ENCODE assay signal across 25 cellular contexts in the genomic region with DNA sequence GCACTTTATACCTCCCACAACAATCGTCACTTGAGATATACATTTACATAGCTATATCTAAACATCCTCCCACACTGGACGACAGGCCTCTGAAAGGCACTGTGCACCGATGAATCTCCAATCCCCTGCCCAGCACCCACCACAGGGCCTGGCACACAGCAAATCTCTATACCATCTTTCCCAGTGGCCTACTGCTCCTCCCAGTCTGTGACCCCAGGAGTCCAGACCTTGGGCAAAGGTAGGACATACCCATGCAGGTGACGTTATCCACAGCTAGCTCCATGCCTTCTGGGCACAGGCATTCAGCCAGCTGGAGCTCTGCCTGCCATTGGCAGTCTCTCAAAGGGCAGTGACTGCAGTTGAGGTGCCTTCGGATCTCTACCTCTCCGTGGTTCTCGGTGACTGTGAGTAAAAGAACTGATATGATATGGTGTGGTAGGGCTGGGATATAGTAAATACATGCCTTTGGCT. TPM values are rescaled to one million over a fixed set of nuclear protein-coding genes. Genes with fewer than 3 reads are reported as not detected.
DNase-seq lines count a peak whose midpoint lies in the region; ATAC-seq and TF ChIP-seq lines count a peak whose summit lies in the region.
"Had no signal": no experiment of that assay in that cellular context is flagged by ENCODE, and none has a peak within 500 bp of the region (broad histone marks: within the 10 kb centered on the region; RNA-seq: fewer than 3 reads in every experiment).

No MANE protein-coding gene starts in this region.

- no peaks in the 10 kb centered on the region; a peak in 1 of 4 replicates for H3K36me3 ChIP-seq in HCT116 (ENCODE audit: control insufficient read depth in 1 of 2, insufficient read depth in 2 of 2, low read length in 2 of 2)
- no peaks in the 10 kb centered on the region for H3K36me3 ChIP-seq in right lobe of liver
- H3K36me3 ChIP-seq: thoracic aorta had no signal

- H3K9ac ChIP-seq in HCT116 (ENCODE audit: low read length), result no peak overlapping the region
- H3K9ac ChIP-seq: SK-N-SH had no signal

- TF ChIP-seq POLR2A in HCT116 (IDR thresholded peaks at IDR 0.05; ENCODE audit: borderline replicate concordance, extremely low read depth, insufficient read depth, insufficient read length) (no peak), right lobe of liver (IDR thresholded peaks at IDR 0.05) (no peak), lower leg skin (IDR thresholded peaks at IDR 0.05) (no peak)

- no peaks in the 10 kb centered on the region for H3K9me2 ChIP-seq in HCT116 (ENCODE audit: insufficient read depth)
- H3K9me2 ChIP-seq: SK-N-SH had no signal

- H3K4me1 ChIP-seq in HCT116 (ENCODE audit: control insufficient read depth in 1 of 2, insufficient read depth in 2 of 2, low read length in 2 of 2) (peaks cover 17 to 25% of the 10 kb centered on the region in 2 experiments), right lobe of liver (peaks cover 0 to 17% (median 0%) of the 10 kb centered on the region in 4 donors)

- H3K9me3 ChIP-seq in HCT116 (ENCODE audit: control insufficient read depth in 1 of 2, insufficient read depth in 1 of 2, low read depth in 1 of 2, low read length in 2 of 2) (no peaks in the 10 kb centered on the region), right lobe of liver (no peaks in the 10 kb centered on the region)
- H3K9me3 ChIP-seq: SK-N-SH, thoracic aorta had no signal

- no peaks in the 10 kb centered on the region for H3K79me2 ChIP-seq in HCT116 (ENCODE audit: insufficient read depth, low read length)

- RAD21 ChIA-PET in HCT116 (lab: Charles Lee; ENCODE audit: low non-redundant PET in 1 of 2, low total read pairs in 2 of 2, uncharacterized antibody in 2 of 2, unreplicated experiment in 2 of 2), result interaction anchor here (0.6 to 1.8 kb wide), 4 partner anchors 24 to 326 kb away, joined by 3 to 4 read pairs (median 4); no protein-coding TSS in a partner anchor

- POLR2A ChIA-PET in HCT116 (lab: Charles Lee), result no interaction called here

- no TSS peak for BruUV-seq in HCT116 (replicated peaks; lab: Mats Ljungman, UMichigan)

- H2AFZ ChIP-seq in HCT116 (ENCODE audit: low read depth, low read length, poor library complexity, severe bottlenecking), result no peak overlapping the region

- H3K4me2 ChIP-seq in HCT116 (ENCODE audit: low read length), result peak overlapping the region; percentile 45
- H3K4me2 ChIP-seq: SK-N-SH had no signal

- intact Hi-C loops in HCT116 (cut with micrococcal nuclease), result loop anchor here (1.0 kb wide), 1 partner anchor 43 kb away; no protein-coding TSS in a partner anchor
- intact Hi-C loops in right lobe of liver (cut with DNase I), result no loop called here
- intact Hi-C loops in lower leg skin (cut with DNase I; ENCODE audit: low total_unique reads), result no loop called here

- no peak overlapping the region for H3K4me3 ChIP-seq in HCT116 (replicated peaks in 1 of 2; ENCODE audit: low read depth in 1 of 2, low read length in 2 of 2)
- no peak overlapping the region for H3K4me3 ChIP-seq in right lobe of liver
- H3K4me3 ChIP-seq in lower leg skin (ENCODE audit: low read depth, poor library complexity, severe bottlenecking), result no peak overlapping the region
- H3K4me3 ChIP-seq: coronary artery, thoracic aorta had no signal

- H3K27me3 ChIP-seq in HCT116 (ENCODE audit: insufficient read depth, low read length), result no peaks in the 10 kb centered on the region
- H3K27me3 ChIP-seq in right lobe of liver, result peaks cover 0 to 10% of the 10 kb centered on the region in 2 donors

- no peak for DNase-seq in HCT116 (ENCODE audit: low read depth, low spot score)
- DNase-seq in NCI-H2196 treated with DMSO at 0.1 percent for 48 hours (lab: John Stamatoyannopoulos, UW; ENCODE audit: unreplicated experiment), result peak; percentile 15
- peak; percentile 87 for DNase-seq in cerebellum (ENCODE audit: low spot score)
- DNase-seq in right lobe of liver, result peak; percentile 83 to 92 (median 90)
- DNase-seq in lower leg skin (ENCODE audit: low spot score in 2 of 2), result no peak
- no peak for DNase-seq in GM19238 (ENCODE audit: insufficient read length, low spot score)
- no peak for DNase-seq in stimulated activated naive CD4-positive, alpha-beta T cell (lab: John Stamatoyannopoulos, UW)
- DNase-seq: activated CD4-positive, CD25-positive, alpha-beta regulatory T cell; activated CD8-positive, alpha-beta T cell treated with anti-CD3 and anti-CD28 coated beads, Interleukin-2, amount 10 ng/mL, durations not matched to agents 7 days and 5 days; activated naive CD4-positive, alpha-beta T cell treated with anti-CD3 and anti-CD28 coated beads, Interleukin-2, amount 50 U/mL, for 16 hours; activated T-cell treated with anti-CD3 and anti-CD28 coated beads, Interleukin-2, amount 50 U/mL, for 48 hours; CD4-positive, CD25-positive, alpha-beta regulatory T cell; DMS79; foreskin fibroblast; Karpas-422; NCI-H1417; NCI-H748 treated with DMSO at 0.1 percent for 48 hours; right cardiac atrium; SK-N-SH; stimulated activated CD4-positive, alpha-beta T cell treated with anti-CD3 and anti-CD28 coated beads, Interleukin-15, amount 100 ng/mL, for 24 hours; T-helper 9 cell had no signal

- no peak overlapping the region for H3K27ac ChIP-seq in HCT116 (ENCODE audit: low read depth, low read length)
- H3K27ac ChIP-seq in right lobe of liver, result no peak overlapping the region
- H3K27ac ChIP-seq: coronary artery, thoracic aorta had no signal

- H4K20me1 ChIP-seq in HCT116 (ENCODE audit: insufficient read depth), result no peaks in the 10 kb centered on the region

- WGBS in right lobe of liver (ENCODE audit: insufficient coverage, low coverage, low lambda C conversion rate, missing lambda C conversion rate), result 28% methylated on average over 5 of the region's 7 CpGs
- WGBS in lower leg skin, 2 donors, result 53 to 68% methylated on average over 7 of the region's 7 CpGs

- TF ChIP-seq RAD21 in HCT116 (IDR thresholded peaks at IDR 0.05; ENCODE audit: low read depth), result no peak

- CTCF ChIA-PET in HCT116 (lab: Charles Lee), result interaction anchor here (1.2 to 2.3 kb wide), 2 partner anchors 42 to 50 kb away, joined by 5 to 28 read pairs; no protein-coding TSS in a partner anchor

- TF ChIP-seq CTCF in HCT116 (IDR thresholded peaks at IDR 0.05 in 2 of 3, conservative IDR thresholded peaks at IDR 0.05 in 1 of 3; ENCODE audit: borderline replicate concordance in 1 of 3, insufficient read depth in 1 of 3, low read depth in 2 of 3, low read length in 2 of 3) (no peak), right lobe of liver (IDR thresholded peaks at IDR 0.05) (no peak), lower leg skin (IDR thresholded peaks at IDR 0.05) (no peak)

- peak; percentile 49; the same call in 1 of the 2 replicates for ATAC-seq in HCT116
- peak; percentile 85 to 95 (median 89) for ATAC-seq in right lobe of liver
- ATAC-seq in HG02642 (IDR thresholded peaks at IDR 0.05; ENCODE audit: poor library complexity, unreplicated experiment), result no peak
- ATAC-seq: activated CD8-positive, alpha-beta T cell treated with anti-CD3 and anti-CD28 coated beads, Interleukin-2, amount 10 ng/mL, durations not matched to agents 7 days and 5 days had no signal

TF ChIP-seq in HCT116, 20 proteins besides CTCF, POLR2A, EP300 and RAD21:
- TF ChIP-seq EGR1 (IDR thresholded peaks at IDR 0.05; ENCODE audit: low read depth), result no peak
- no peak for TF ChIP-seq SP1 (IDR thresholded peaks at IDR 0.05; ENCODE audit: low read depth)
- TF ChIP-seq, protein P1, sequence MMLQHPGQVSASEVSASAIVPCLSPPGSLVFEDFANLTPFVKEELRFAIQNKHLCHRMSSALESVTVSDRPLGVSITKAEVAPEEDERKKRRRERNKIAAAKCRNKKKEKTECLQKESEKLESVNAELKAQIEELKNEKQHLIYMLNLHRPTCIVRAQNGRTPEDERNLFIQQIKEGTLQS (IDR thresholded peaks at IDR 0.05), result no peak
- no peak for TF ChIP-seq SRF (IDR thresholded peaks at IDR 0.05; ENCODE audit: low read depth)
- TF ChIP-seq ZFX (IDR thresholded peaks at IDR 0.05), result no peak
- no peak for TF ChIP-seq CBX3 (IDR thresholded peaks at IDR 0.05; ENCODE audit: low read depth)
- no peak for TF ChIP-seq FOSL1 (IDR thresholded peaks at IDR 0.05; ENCODE audit: low read depth)
- TF ChIP-seq SIN3A (IDR thresholded peaks at IDR 0.05; ENCODE audit: low read depth), result no peak
- TF ChIP-seq TCF7L2 (IDR thresholded peaks at IDR 0.05; ENCODE audit: borderline replicate concordance, extremely low read depth, insufficient read depth, insufficient read length), result no peak
- TF ChIP-seq YY1 (IDR thresholded peaks at IDR 0.05; ENCODE audit: extremely low read depth, insufficient replicate concordance, low read depth, low read length), result no peak

RNA-seq across cellular contexts. Expression of a gene that starts 5.8 kb away (rescaled TPM):
- total RNA-seq in HCT116 (2021; ENCODE audit: unreplicated experiment), result 9.2 TPM
- polyA plus RNA-seq in HCT116 (2012), result 7.0 and 7.5 TPM in 2 replicates
- 0.36 TPM for total RNA-seq in cerebellum
- total RNA-seq in right lobe of liver, result 1 to 10 TPM in 4 of 6 experiments, under 1 TPM in 2; 0.56 to 3.3 (median 1.8) TPM
- under 1 TPM in 3 of 4 donors, not detected in 1; 0.46 to 0.54 (median 0.52) TPM for total RNA-seq in lower leg skin
- total RNA-seq: HT1080 had no signal

RNA-seq across cellular contexts. Expression of a gene that starts 14.2 kb away (rescaled TPM):
- 10.8 TPM for total RNA-seq in HCT116 (2021; ENCODE audit: unreplicated experiment)
- polyA plus RNA-seq in HCT116 (2012), result 12.5 and 17.8 TPM in 2 replicates
- total RNA-seq in cerebellum, result 2.5 TPM
- total RNA-seq in right lobe of liver, result 10 to 100 TPM in 2 of 6 experiments, 1 to 10 TPM in 1, under 1 TPM in 3; 0.60 to 15.5 (median 1.4) TPM
- total RNA-seq in lower leg skin, result 1 to 10 TPM in 2 of 4 donors, not detected in 2; 1.6 to 3.7 TPM
- total RNA-seq: CD4-positive, CD25-positive, alpha-beta regulatory T cell had no signal
- polyA plus RNA-seq: CD4-positive, CD25-positive, alpha-beta regulatory T cell had no signal

RNA-seq across cellular contexts. Expression of a gene that starts 36.2 kb away (rescaled TPM):
- total RNA-seq in HCT116 (2021; ENCODE audit: unreplicated experiment) (46.4 TPM), cerebellum (22.7 TPM), right lobe of liver (10 to 100 TPM; 13.9 to 20.8 (median 17.9) TPM), lower leg skin (10 to 100 TPM; 15.1 to 58.5 (median 41.0) TPM)
- polyA plus RNA-seq in HCT116 (2012), result 25.4 and 26.3 TPM in 2 replicates

RNA-seq across cellular contexts. Expression of a gene that starts 51.2 kb away (rescaled TPM):
- total RNA-seq in HCT116 (2021; ENCODE audit: unreplicated experiment) (34.6 TPM), cerebellum (13.1 TPM), right lobe of liver (1 to 10 TPM; 1.1 to 2.9 (median 1.8) TPM), lower leg skin (10 to 100 TPM; 28.7 to 52.4 (median 29.8) TPM)
- 30.0 and 31.6 TPM in 2 replicates for polyA plus RNA-seq in HCT116 (2012)
- total RNA-seq: CD4-positive, CD25-positive, alpha-beta regulatory T cell had no signal

Comparison
In these comparisons a context has a peak if more than half of its experiments do, and no peak if none do; other contexts are left out.
1. DNase-seq: peak in NCI-H2196 treated with DMSO at 0.1 percent for 48 hours (single experiment), cerebellum (single experiment) and right lobe of liver (3 of 3); none in HCT116 (single experiment), lower leg skin (0 of 2), GM19238 (single experiment) and stimulated activated naive CD4-positive, alpha-beta T cell (0 of 6).